29 cellular contexts compared by ENCODE assay signal in genomic region chr3:114218578-114219185, GRCh38. TPM values are rescaled to one million over a fixed set of nuclear protein-coding genes. Genes with fewer than 3 reads are reported as not detected.
DNase-seq lines count a peak whose midpoint lies in the region; ATAC-seq and TF ChIP-seq lines count a peak whose summit lies in the region.
"Had no signal": no experiment of that assay in that cellular context is flagged by ENCODE, and none has a peak within 500 bp of the region (broad histone marks: within the 10 kb centered on the region; RNA-seq: fewer than 3 reads in every experiment).

No MANE protein-coding gene starts in this region.

- CTCF ChIA-PET in HEK293 (lab: Yijun Ruan, JAX) = interaction anchor here (0.6 kb wide), 1 partner anchor 483 kb away, joined by 3 read pairs; no protein-coding TSS in a partner anchor

- peaks cover 34% of the 10 kb centered on the region for H3K36me3 Mint-ChIP-seq in activated naive CD8-positive, alpha-beta T cell treated with anti-CD3 and anti-CD28 coated beads for 36 hours
- H3K36me3 Mint-ChIP-seq in stimulated activated naive CD8-positive, alpha-beta T cell treated with anti-CD3 and anti-CD28 coated beads, Interleukin-15, Interleukin-2, amounts not matched to agents 100 ng/mL and 50 ng/mL, for 24 hours (ENCODE audit: low read depth) = peaks cover 20% of the 10 kb centered on the region

- H3K4me3 ChIP-seq in HEK293 (ENCODE audit: low read depth, low read length) = no peak overlapping the region
- H3K4me3 ChIP-seq: GM12878, HAP-1, lung, MG63, psoas muscle, SK-N-MC had no signal

- no peaks in the 10 kb centered on the region for H3K27me3 Mint-ChIP-seq in activated naive CD8-positive, alpha-beta T cell treated with anti-CD3 and anti-CD28 coated beads for 36 hours
- no peaks in the 10 kb centered on the region for H3K27me3 Mint-ChIP-seq in stimulated activated naive CD8-positive, alpha-beta T cell treated with anti-CD3 and anti-CD28 coated beads, Interleukin-15, Interleukin-2, amounts not matched to agents 100 ng/mL and 50 ng/mL, for 24 hours
- H3K27me3 Mint-ChIP-seq: CD4-positive, alpha-beta memory T cell had no signal

- H3K9me3 Mint-ChIP-seq in activated naive CD8-positive, alpha-beta T cell treated with anti-CD3 and anti-CD28 coated beads for 36 hours = peaks cover 8% of the 10 kb centered on the region
- H3K9me3 Mint-ChIP-seq in stimulated activated naive CD8-positive, alpha-beta T cell treated with anti-CD3 and anti-CD28 coated beads, Interleukin-15, Interleukin-2, amounts not matched to agents 100 ng/mL and 50 ng/mL, for 24 hours = peaks cover 4% of the 10 kb centered on the region
- H3K9me3 Mint-ChIP-seq: CD4-positive, alpha-beta memory T cell had no signal

- TF ChIP-seq CTCF in HEK293 (tag by site-specific recombination; IDR thresholded peaks at IDR 0.05) = no peak

- H3K4me1 ChIP-seq in HEK293 (ENCODE audit: control insufficient read depth, insufficient read depth, low read length) = peaks cover 4% of the 10 kb centered on the region
- H3K4me1 ChIP-seq: psoas muscle had no signal

- intact Hi-C loops in left ventricle myocardium superior (cut with micrococcal nuclease) = no loop called here

- H3K9me3 ChIP-seq in HEK293 (ENCODE audit: control insufficient read depth, insufficient read depth, low read depth, low read length) = no peaks in the 10 kb centered on the region
- H3K9me3 ChIP-seq: HAP-1, MG63, psoas muscle had no signal

- ATAC-seq in left ventricle myocardium superior = no peak
- ATAC-seq: GM12878, psoas muscle had no signal

- no peak overlapping the region for H3K27ac ChIP-seq in HEK293 (ENCODE audit: extremely low read depth, low read depth, low read length)
- H3K27ac ChIP-seq: psoas muscle, SK-N-MC, VCaP had no signal

- peak overlapping the region; percentile 19 for H3K27ac Mint-ChIP-seq in activated naive CD8-positive, alpha-beta T cell treated with anti-CD3 and anti-CD28 coated beads for 36 hours
- peak overlapping the region; percentile 76 for H3K27ac Mint-ChIP-seq in stimulated activated naive CD8-positive, alpha-beta T cell treated with anti-CD3 and anti-CD28 coated beads, Interleukin-15, Interleukin-2, amounts not matched to agents 100 ng/mL and 50 ng/mL, for 24 hours

- H3K36me3 ChIP-seq in HEK293 (ENCODE audit: control insufficient read depth in 2 of 2, insufficient read depth in 1 of 2, low read length in 2 of 2) = no peaks in the 10 kb centered on the region
- H3K36me3 ChIP-seq: HAP-1, MG63 had no signal

- DNase-seq in activated effector memory CD4-positive, alpha-beta T cell treated with anti-CD3 and anti-CD28 coated beads, Interleukin-2, amount 50 U/mL, for 16 hours = peak; percentile 70
- DNase-seq in activated effector memory CD4-positive, alpha-beta T cell treated with Interleukin-2 at 50 U/mL for 16 hours = no peak
- DNase-seq in activated naive CD8-positive, alpha-beta T cell treated with anti-CD3 and anti-CD28 coated beads for 36 hours = no peak
- DNase-seq in SHP77 treated with DMSO at 0.1 percent for 48 hours (lab: John Stamatoyannopoulos, UW) (no peak), left ventricle myocardium superior (no peak)
- DNase-seq: activated gamma-delta T cell treated with Interleukin-2 at 50 U/mL for 16 hours; aorta; CD4-positive, alpha-beta memory T cell; central memory CD4-positive, alpha-beta T cell; DMS53; kidney; MG63; NCI-H1436; NCI-H2107; NCI-H510A treated with DMSO at 0.1 percent for 48 hours; psoas muscle; stimulated activated CD4-positive, alpha-beta T cell treated with anti-CD3 and anti-CD28 coated beads, Interleukin-4, amount 100 ng/mL, for 24 hours had no signal

- H3K4me1 Mint-ChIP-seq in activated naive CD8-positive, alpha-beta T cell treated with anti-CD3 and anti-CD28 coated beads for 36 hours = peaks cover 44% of the 10 kb centered on the region
- H3K4me1 Mint-ChIP-seq in stimulated activated naive CD8-positive, alpha-beta T cell treated with anti-CD3 and anti-CD28 coated beads, Interleukin-15, Interleukin-2, amounts not matched to agents 100 ng/mL and 50 ng/mL, for 24 hours (ENCODE audit: low read depth) = peaks cover 7% of the 10 kb centered on the region

- POLR2A ChIA-PET in HEK293 (lab: Yijun Ruan, JAX) = no interaction called here

- no peak overlapping the region for H3K4me3 Mint-ChIP-seq in activated naive CD8-positive, alpha-beta T cell treated with anti-CD3 and anti-CD28 coated beads for 36 hours
- H3K4me3 Mint-ChIP-seq in stimulated activated naive CD8-positive, alpha-beta T cell treated with anti-CD3 and anti-CD28 coated beads, Interleukin-15, Interleukin-2, amounts not matched to agents 100 ng/mL and 50 ng/mL, for 24 hours = no peak overlapping the region

TF ChIP-seq in HEK293, 187 proteins besides CTCF, POLR2A, EP300 and RAD21:
- TF ChIP-seq ZNF654 (tag by site-specific recombination; IDR thresholded peaks at IDR 0.05; ENCODE audit: low read depth) (no peak), SCRT2 (tag by site-specific recombination; IDR thresholded peaks at IDR 0.05) (peak; percentile 63), ZNF843 (tag by site-specific recombination; IDR thresholded peaks at IDR 0.05) (no peak)
- TF ChIP-seq, protein P1, sequence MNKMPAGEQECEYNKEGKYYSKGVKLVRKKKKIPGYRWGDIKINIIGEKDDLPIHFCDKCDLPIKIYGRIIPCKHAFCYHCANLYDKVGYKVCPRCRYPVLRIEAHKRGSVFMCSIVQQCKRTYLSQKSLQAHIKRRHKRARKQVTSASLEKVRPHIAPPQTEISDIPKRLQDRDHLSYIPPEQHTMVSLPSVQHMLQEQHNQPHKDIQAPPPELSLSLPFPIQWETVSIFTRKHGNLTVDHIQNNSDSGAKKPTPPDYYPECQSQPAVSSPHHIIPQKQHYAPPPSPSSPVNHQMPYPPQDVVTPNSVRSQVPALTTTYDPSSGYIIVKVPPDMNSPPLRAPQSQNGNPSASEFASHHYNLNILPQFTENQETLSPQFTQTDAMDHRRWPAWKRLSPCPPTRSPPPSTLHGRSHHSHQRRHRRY (tag by site-specific recombination; IDR thresholded peaks at IDR 0.05) = no peak
TF ChIP-seq in HEK293: peak in this region for 1.

RNA-seq across cellular contexts. Expression of gene ZNF80, which starts 18.7 kb away (rescaled TPM):
- total RNA-seq in activated naive CD8-positive, alpha-beta T cell treated with anti-CD3 and anti-CD28 coated beads for 36 hours = 1 to 10 TPM in 1 of 2 experiments, under 1 TPM in 1; 0.82 to 1.3 TPM
- not detected for total RNA-seq in left ventricle myocardium superior
- total RNA-seq: dermis microvascular lymphatic vessel endothelial cell, GM12878, lung, psoas muscle, RPMI7951, skeletal muscle tissue, ureter had no signal

RNA-seq across cellular contexts. Expression of gene DRD3, which starts 39.8 kb away (rescaled TPM):
- not detected for total RNA-seq in activated naive CD8-positive, alpha-beta T cell treated with anti-CD3 and anti-CD28 coated beads for 36 hours
- total RNA-seq in left ventricle myocardium superior = not detected
- total RNA-seq: aorta, dermis microvascular lymphatic vessel endothelial cell, GM12878, kidney, lung, psoas muscle, RPMI7951, skeletal muscle tissue, subcutaneous adipose tissue, ureter had no signal
